1 cellular context compared by ENCODE assay signal in genomic region chr16:48210747-48211146, GRCh38.
TF ChIP-seq lines count a peak whose summit lies in the region.

No MANE protein-coding gene starts in this region.

TF ChIP-seq in HepG2, 621 proteins besides CTCF, POLR2A, EP300 and RAD21:
- TF ChIP-seq, protein P1, sequence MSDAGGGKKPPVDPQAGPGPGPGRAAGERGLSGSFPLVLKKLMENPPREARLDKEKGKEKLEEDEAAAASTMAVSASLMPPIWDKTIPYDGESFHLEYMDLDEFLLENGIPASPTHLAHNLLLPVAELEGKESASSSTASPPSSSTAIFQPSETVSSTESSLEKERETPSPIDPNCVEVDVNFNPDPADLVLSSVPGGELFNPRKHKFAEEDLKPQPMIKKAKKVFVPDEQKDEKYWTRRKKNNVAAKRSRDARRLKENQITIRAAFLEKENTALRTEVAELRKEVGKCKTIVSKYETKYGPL (CRISPR knock-in tag; IDR thresholded peaks at IDR 0.05) = no peak
- TF ChIP-seq HOXA9 (CRISPR knock-in tag; IDR thresholded peaks at IDR 0.05; ENCODE audit: borderline replicate concordance) (no peak), NR3C1 (CRISPR knock-in tag; IDR thresholded peaks at IDR 0.05) (no peak), ZNF563 (CRISPR knock-in tag; IDR thresholded peaks at IDR 0.05) (no peak), PAF1 (CRISPR knock-in tag; IDR thresholded peaks at IDR 0.05) (no peak), SMARCC2 (IDR thresholded peaks at IDR 0.05) (no peak), LBX2 (CRISPR knock-in tag; IDR thresholded peaks at IDR 0.05; ENCODE audit: borderline replicate concordance) (no peak), ZNF670 (CRISPR knock-in tag; IDR thresholded peaks at IDR 0.05; ENCODE audit: borderline replicate concordance) (no peak), SIN3B (IDR thresholded peaks at IDR 0.05; ENCODE audit: low read length) (no peak), ZFP37 (CRISPR knock-in tag; IDR thresholded peaks at IDR 0.05; ENCODE audit: borderline replicate concordance) (no peak), YEATS2 (CRISPR knock-in tag; IDR thresholded peaks at IDR 0.05; ENCODE audit: borderline replicate concordance) (no peak), JARID2 (CRISPR knock-in tag; IDR thresholded peaks at IDR 0.05; ENCODE audit: insufficient replicate concordance) (no peak), NR1H2 (CRISPR knock-in tag; IDR thresholded peaks at IDR 0.05; ENCODE audit: borderline replicate concordance, low read depth) (no peak), GRHL1 (CRISPR knock-in tag; conservative IDR thresholded peaks at IDR 0.05) (no peak)
- TF ChIP-seq, protein P2, sequence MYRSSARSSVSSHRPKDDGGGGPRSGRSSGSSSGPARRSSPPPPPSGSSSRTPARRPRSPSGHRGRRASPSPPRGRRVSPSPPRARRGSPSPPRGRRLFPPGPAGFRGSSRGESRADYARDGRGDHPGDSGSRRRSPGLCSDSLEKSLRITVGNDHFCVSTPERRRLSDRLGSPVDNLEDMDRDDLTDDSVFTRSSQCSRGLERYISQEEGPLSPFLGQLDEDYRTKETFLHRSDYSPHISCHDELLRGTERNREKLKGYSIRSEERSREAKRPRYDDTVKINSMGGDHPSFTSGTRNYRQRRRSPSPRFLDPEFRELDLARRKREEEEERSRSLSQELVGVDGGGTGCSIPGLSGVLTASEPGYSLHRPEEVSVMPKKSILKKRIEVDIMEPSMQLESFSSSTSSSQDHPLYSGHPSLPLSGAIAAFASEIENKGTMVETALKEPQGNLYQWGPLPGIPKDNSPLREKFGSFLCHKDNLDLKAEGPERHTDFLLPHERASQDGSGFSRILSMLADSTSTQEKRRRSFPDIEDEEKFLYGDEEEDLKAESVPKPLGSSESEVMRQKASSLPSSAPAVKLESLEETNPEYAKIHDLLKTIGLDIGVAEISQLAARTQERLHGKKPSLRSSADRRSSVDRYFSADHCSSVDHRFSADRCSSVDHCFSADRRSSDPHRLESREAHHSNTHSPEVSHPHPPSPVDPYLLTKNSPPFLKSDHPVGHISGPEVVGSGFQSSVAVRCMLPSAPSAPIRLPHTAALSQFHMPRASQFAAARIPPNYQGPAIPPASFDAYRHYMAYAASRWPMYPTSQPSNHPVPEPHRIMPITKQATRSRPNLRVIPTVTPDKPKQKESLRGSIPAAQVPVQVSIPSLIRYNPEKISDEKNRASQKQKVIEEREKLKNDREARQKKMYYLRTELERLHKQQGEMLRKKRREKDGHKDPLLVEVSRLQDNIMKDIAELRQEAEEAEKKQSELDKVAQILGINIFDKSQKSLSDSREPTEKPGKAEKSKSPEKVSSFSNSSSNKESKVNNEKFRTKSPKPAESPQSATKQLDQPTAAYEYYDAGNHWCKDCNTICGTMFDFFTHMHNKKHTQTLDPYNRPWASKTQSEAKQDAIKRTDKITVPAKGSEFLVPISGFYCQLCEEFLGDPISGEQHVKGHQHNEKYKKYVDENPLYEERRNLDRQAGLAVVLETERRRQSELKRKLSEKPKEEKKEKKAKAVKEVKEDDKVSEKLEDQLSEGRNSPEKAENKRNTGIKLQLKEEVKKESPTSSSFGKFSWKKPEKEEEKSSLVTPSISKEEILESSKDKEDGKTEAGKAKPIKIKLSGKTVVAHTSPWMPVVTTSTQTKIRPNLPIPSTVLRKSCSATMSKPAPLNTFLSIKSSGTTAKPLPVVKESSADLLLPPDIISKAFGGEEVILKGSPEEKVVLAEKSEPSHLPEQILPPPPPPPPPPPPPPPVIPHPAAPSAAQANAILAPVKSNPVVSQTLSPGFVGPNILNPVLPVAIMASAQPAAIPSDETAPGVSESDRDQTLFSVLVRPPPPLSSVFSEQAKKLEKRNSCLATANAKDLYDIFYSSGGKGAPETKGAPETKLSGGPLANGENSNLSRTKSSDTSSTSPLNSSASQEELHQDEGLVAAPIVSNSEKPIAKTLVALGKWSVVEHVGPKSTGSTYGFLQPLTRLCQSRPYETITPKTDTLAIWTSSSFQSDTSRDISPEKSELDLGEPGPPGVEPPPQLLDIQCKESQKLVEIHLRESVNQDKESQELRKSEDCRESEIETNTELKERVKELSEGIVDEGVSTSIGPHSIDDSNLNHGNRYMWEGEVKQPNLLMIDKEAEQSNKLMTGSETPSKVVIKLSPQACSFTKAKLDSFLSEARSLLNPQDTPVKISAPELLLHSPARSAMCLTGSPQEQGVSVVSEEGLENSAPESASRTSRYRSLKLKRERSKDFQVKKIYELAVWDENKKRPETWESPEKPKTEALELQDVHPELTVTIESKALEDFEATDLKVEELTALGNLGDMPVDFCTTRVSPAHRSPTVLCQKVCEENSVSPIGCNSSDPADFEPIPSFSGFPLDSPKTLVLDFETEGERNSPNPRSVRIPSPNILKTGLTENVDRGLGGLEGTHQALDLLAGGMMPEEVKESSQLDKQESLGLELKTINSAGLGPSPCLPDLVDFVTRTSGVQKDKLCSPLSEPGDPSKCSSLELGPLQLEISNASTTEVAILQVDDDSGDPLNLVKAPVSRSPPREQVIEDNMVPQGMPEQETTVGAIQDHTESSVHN (CRISPR knock-in tag; IDR thresholded peaks at IDR 0.05) = no peak
